Comparison of ENCODE assay signal across 16 cellular contexts in genomic region chr13:20391597-20392452, GRCh38.
DNase-seq lines count a peak whose midpoint lies in the region; ATAC-seq and TF ChIP-seq lines count a peak whose summit lies in the region.
"Had no signal": no experiment of that assay in that cellular context is flagged by ENCODE, and none has a peak within 500 bp of the region (broad histone marks: within the 10 kb centered on the region; RNA-seq: fewer than 3 reads in every experiment).

No MANE protein-coding gene starts in this region.

- no peak for TF ChIP-seq POLR2A in breast epithelium (IDR thresholded peaks at IDR 0.05)

- DNase-seq in T47D (ENCODE audit: low read depth in 1 of 2, low spot score in 1 of 2) (peak; percentile 54 to 83), breast epithelium (ENCODE audit: low spot score in 2 of 2) (no peak), PC-3 (peak; percentile 76), islet precursor cell (peak; percentile 82), NCI-H1417 treated with DMSO at 0.1 percent for 48 hours (lab: John Stamatoyannopoulos, UW) (no peak)
- DNase-seq: gastrocnemius medialis; NCI-H1417; NCI-H524; sigmoid colon; stimulated activated CD4-positive, alpha-beta T cell treated with anti-CD3 and anti-CD28 coated beads, Interleukin-2, amount 100 ng/mL, for 48 hours; stimulated activated CD8-positive, alpha-beta memory T cell treated with anti-CD3 and anti-CD28 coated beads, Interleukin-4, amount 100 ng/mL, for 48 hours; tibial artery had no signal

- no peak overlapping the region for H3K9ac ChIP-seq in PC-3 (ENCODE audit: low read length)

- no peaks in the 10 kb centered on the region for H3K27me3 ChIP-seq in breast epithelium
- no peaks in the 10 kb centered on the region for H3K27me3 ChIP-seq in PC-3 (ENCODE audit: low read length)
- H3K27me3 ChIP-seq: gastrocnemius medialis, sigmoid colon, tibial artery had no signal

- H3K4me3 ChIP-seq in breast epithelium (no peak overlapping the region), PC-3 (ENCODE audit: low read length) (no peak overlapping the region)
- H3K4me3 ChIP-seq: gastrocnemius medialis, sigmoid colon, tibial artery had no signal

- intact Hi-C loops in breast epithelium (cut with DNase I; ENCODE audit: low total_unique reads) (no loop called here), PC-3 (cut with micrococcal nuclease) (no loop called here)

- H4K20me1 ChIP-seq in PC-3 (ENCODE audit: low read length) = no peaks in the 10 kb centered on the region

- H3K79me2 ChIP-seq in PC-3 (ENCODE audit: low read length) = no peaks in the 10 kb centered on the region

- H3K9me2 ChIP-seq in PC-3 (replicated peaks; ENCODE audit: low read length) = no peaks in the 10 kb centered on the region

- H3K27ac ChIP-seq in breast epithelium = no peak overlapping the region
- no peak overlapping the region for H3K27ac ChIP-seq in PC-3 (ENCODE audit: low read length)
- H3K27ac ChIP-seq: gastrocnemius medialis, neutrophil, sigmoid colon, tibial artery had no signal

- H3K4me1 ChIP-seq in breast epithelium (no peaks in the 10 kb centered on the region), PC-3 (ENCODE audit: insufficient read depth, low read length) (peaks cover 21% of the 10 kb centered on the region)
- H3K4me1 ChIP-seq: gastrocnemius medialis, sigmoid colon had no signal

- POLR2A ChIA-PET in PC-3 (lab: Charles Lee; ENCODE audit: unreplicated experiment) = no interaction called here

- H3K36me3 ChIP-seq in breast epithelium = no peaks in the 10 kb centered on the region
- no peaks in the 10 kb centered on the region for H3K36me3 ChIP-seq in PC-3 (ENCODE audit: low read depth, low read length)
- H3K36me3 ChIP-seq: gastrocnemius medialis, neutrophil, sigmoid colon, tibial artery had no signal

- ATAC-seq in PC-3 (peak; percentile 18; the same call in 1 of the 2 replicates), GM21529 (IDR thresholded peaks at IDR 0.05; ENCODE audit: unreplicated experiment) (no peak), HG02840 (IDR thresholded peaks at IDR 0.05; ENCODE audit: low FRiP score, unreplicated experiment) (no peak), GM18868 (IDR thresholded peaks at IDR 0.05; ENCODE audit: unreplicated experiment) (no peak)
- ATAC-seq: gastrocnemius medialis had no signal

- H2AFZ ChIP-seq in PC-3 (ENCODE audit: low read length) = 0 out of 2 replicates have a peak overlapping the region, but pooled peaks have one; percentile 20

- H3K9me3 ChIP-seq in breast epithelium (no peaks in the 10 kb centered on the region), PC-3 (ENCODE audit: low read length) (no peaks in the 10 kb centered on the region)
- H3K9me3 ChIP-seq: gastrocnemius medialis, neutrophil, sigmoid colon, tibial artery had no signal

- H3K4me2 ChIP-seq in PC-3 (ENCODE audit: low read length) = no peak overlapping the region

- CTCF ChIA-PET in PC-3 (lab: Charles Lee) = no interaction called here

- no peak for TF ChIP-seq CTCF in breast epithelium (IDR thresholded peaks at IDR 0.05)
- no peak for TF ChIP-seq CTCF in PC-3 (conservative IDR thresholded peaks at IDR 0.05; ENCODE audit: low read depth, low read length)

- BruUV-seq in PC-3 (replicated peaks; lab: Mats Ljungman, UMichigan) = no TSS peak

- in situ Hi-C loops in T47D (cut with HindIII; ENCODE audit: low pct_unique_long_range_greater_than_20kb, low sequenced_read_pairs) = no loop called here

- H3F3A ChIP-seq in PC-3 (ENCODE audit: low read length, unreplicated experiment) = peaks cover 6% of the 10 kb centered on the region

Comparison
In these comparisons a context has a peak if more than half of its experiments do, and no peak if none do; other contexts are left out.
1. DNase-seq: peak in T47D (2 of 2), PC-3 (single experiment) and islet precursor cell (single experiment); none in breast epithelium (0 of 2) and NCI-H1417 treated with DMSO at 0.1 percent for 48 hours (single experiment).